Comparison of ENCODE assay signal across 10 cellular contexts in genomic region chr19:38252935-38253691, GRCh38. TPM values are rescaled to one million over a fixed set of nuclear protein-coding genes. Genes with fewer than 3 reads are reported as not detected.
A peak's percentile ranks its signal among the peaks of the same experiment; 100 is the strongest.
DNase-seq lines count a peak whose midpoint lies in the region; ATAC-seq and TF ChIP-seq lines count a peak whose summit lies in the region.
"Had no signal": no experiment of that assay in that cellular context is flagged by ENCODE, and none has a peak within 500 bp of the region (broad histone marks: within the 10 kb centered on the region; RNA-seq: fewer than 3 reads in every experiment).

No MANE protein-coding gene starts in this region.

- no peak overlapping the region for H2AFZ ChIP-seq in H9 (ENCODE audit: low read length)

- no peaks in the 10 kb centered on the region for H3K79me1 ChIP-seq in H9 (ENCODE audit: insufficient read depth, low read depth, low read length, poor library complexity, severe bottlenecking)

- H3K23me2 ChIP-seq in H9 (ENCODE audit: insufficient read length, low read depth, low read length, poor library complexity, severe bottlenecking): peaks cover 11% of the 10 kb centered on the region

- no peak overlapping the region for H2BK12ac ChIP-seq in H9 (ENCODE audit: insufficient read length, low read depth, low read length)

- peak overlapping the region; percentile 68 for H3K4me3 Mint-ChIP-seq in activated T-helper 2 cell treated with anti-CD3 and anti-CD28 coated beads, Interferon-gamma antibody, Interleukin-2, Interleukin-4, amounts not matched to agents 10 μg/mL and 5 μg/mL and 100 μg/mL, durations not matched to agents 14 hours and 24 hours and 36 hours (ENCODE audit: low read depth)
- peak overlapping the region in 1 of 2 experiments; percentile 44; a peak in 1 of 5 replicates for H3K4me3 Mint-ChIP-seq in H9

- in situ Hi-C loops in GM13977 (cut with MboI; ENCODE audit: low pct_unique_long_range_greater_than_20kb, low sequenced_read_pairs, unreplicated experiment): loop anchor here (5.0 kb wide), 1 partner anchor 79 kb away; no protein-coding TSS in a partner anchor

- H3K4me1 ChIP-seq in sigmoid colon: peaks cover 0 to 68% (median 58%) of the 10 kb centered on the region in 4 donors
- H3K4me1 ChIP-seq in H9 (ENCODE audit: insufficient read depth, low read length): peaks cover 3% of the 10 kb centered on the region; the same call in 1 of the 2 replicates

- H3K18ac ChIP-seq in H9 (ENCODE audit: insufficient read length, low read depth, low read length): no peak overlapping the region

- H2BK5ac ChIP-seq in H9 (ENCODE audit: insufficient read length, low read length): no peak overlapping the region

- no peaks in the 10 kb centered on the region for H3K9me3 Mint-ChIP-seq in activated T-helper 2 cell treated with anti-CD3 and anti-CD28 coated beads, Interferon-gamma antibody, Interleukin-2, Interleukin-4, amounts not matched to agents 10 μg/mL and 5 μg/mL and 100 μg/mL, durations not matched to agents 14 hours and 24 hours and 36 hours
- peaks cover 0 to 2% of the 10 kb centered on the region in 2 experiments; a peak in 1 of 5 replicates for H3K9me3 Mint-ChIP-seq in H9

- no peak overlapping the region for H4K5ac ChIP-seq in H9 (ENCODE audit: insufficient read length, low read depth, low read length)

- peak overlapping the region; percentile 33 for H3K27ac Mint-ChIP-seq in activated T-helper 2 cell treated with anti-CD3 and anti-CD28 coated beads, Interferon-gamma antibody, Interleukin-2, Interleukin-4, amounts not matched to agents 10 μg/mL and 5 μg/mL and 100 μg/mL, durations not matched to agents 14 hours and 24 hours and 36 hours
- no peak overlapping the region; a peak in 1 of 7 replicates for H3K27ac Mint-ChIP-seq in H9

- no peaks in the 10 kb centered on the region for H4K20me1 ChIP-seq in H9 (ENCODE audit: control insufficient read depth, insufficient read depth, insufficient read length)

- no peaks in the 10 kb centered on the region for H3K9me3 ChIP-seq in sigmoid colon
- H3K9me3 ChIP-seq in H9 (ENCODE audit: control insufficient read depth, low read depth, low read length): no peaks in the 10 kb centered on the region
- H3K9me3 ChIP-seq: SJSA1 had no signal

- peaks cover 26% of the 10 kb centered on the region for H3K36me3 Mint-ChIP-seq in activated T-helper 2 cell treated with anti-CD3 and anti-CD28 coated beads, Interferon-gamma antibody, Interleukin-2, Interleukin-4, amounts not matched to agents 10 μg/mL and 5 μg/mL and 100 μg/mL, durations not matched to agents 14 hours and 24 hours and 36 hours (ENCODE audit: low read depth)
- H3K36me3 Mint-ChIP-seq in H9 (ENCODE audit: insufficient read depth in 1 of 3, low read depth in 3 of 3): no peaks in the 10 kb centered on the region; a peak in 2 of 7 replicates

- H3K79me2 ChIP-seq in H9 (ENCODE audit: insufficient read depth, low read length): no peaks in the 10 kb centered on the region

- no peak overlapping the region for H4K8ac ChIP-seq in H9 (replicated peaks; ENCODE audit: insufficient read length, low read depth, low read length)

- no peak overlapping the region for H3K9ac ChIP-seq in H9 (ENCODE audit: extremely low read depth, insufficient read length, low read length)

- TF ChIP-seq CTCF in GM13977 (IDR thresholded peaks at IDR 0.05; ENCODE audit: extremely low read depth, insufficient read depth, missing control alignments): no peak
- no peak for TF ChIP-seq CTCF in sigmoid colon (IDR thresholded peaks at IDR 0.05)
- TF ChIP-seq CTCF in H9 (conservative IDR thresholded peaks at IDR 0.05): no peak

- H3T11ph ChIP-seq in H9 (ENCODE audit: low read length): no peak overlapping the region

- no peaks in the 10 kb centered on the region for H3K27me3 ChIP-seq in sigmoid colon
- H3K27me3 ChIP-seq in H9 (ENCODE audit: insufficient read depth, low read length): no peaks in the 10 kb centered on the region; the same call in 1 of the 2 replicates

- H2BK15ac ChIP-seq in H9 (ENCODE audit: low read depth, low read length): no peak overlapping the region

- no peaks in the 10 kb centered on the region for H3K27me3 Mint-ChIP-seq in activated T-helper 2 cell treated with anti-CD3 and anti-CD28 coated beads, Interferon-gamma antibody, Interleukin-2, Interleukin-4, amounts not matched to agents 10 μg/mL and 5 μg/mL and 100 μg/mL, durations not matched to agents 14 hours and 24 hours and 36 hours (ENCODE audit: low read depth)
- peaks cover 30% of the 10 kb centered on the region for H3K27me3 Mint-ChIP-seq in H9 (ENCODE audit: low read depth)

- H3K4me3 ChIP-seq in sigmoid colon: peak overlapping the region; percentile 60 to 86 (median 67)
- H3K4me3 ChIP-seq: SJSA1 had no signal

- H3K4me2 ChIP-seq in H9 (ENCODE audit: insufficient read depth, insufficient read length, low read length): no peak overlapping the region

- no peak overlapping the region for H4K91ac ChIP-seq in H9 (ENCODE audit: insufficient read length, low read depth, low read length)

- H2BK120ac ChIP-seq in H9 (ENCODE audit: low read depth, low read length, poor library complexity, severe bottlenecking): no peak overlapping the region

- H3K4me1 Mint-ChIP-seq in activated T-helper 2 cell treated with anti-CD3 and anti-CD28 coated beads, Interferon-gamma antibody, Interleukin-2, Interleukin-4, amounts not matched to agents 10 μg/mL and 5 μg/mL and 100 μg/mL, durations not matched to agents 14 hours and 24 hours and 36 hours (ENCODE audit: low read depth): peaks cover 20% of the 10 kb centered on the region
- H3K4me1 Mint-ChIP-seq in H9: peaks cover 41 to 51% of the 10 kb centered on the region in 2 experiments

- H3K27ac ChIP-seq in sigmoid colon (peak overlapping the region; percentile 90 to 94 (median 92)), H9 (ENCODE audit: insufficient read length, low read depth, low read length) (no peak overlapping the region)
- H3K27ac ChIP-seq: SJSA1 had no signal

- peak in 1 of 4 donors; percentile 19 for TF ChIP-seq EP300 in sigmoid colon (IDR thresholded peaks at IDR 0.05)

- no peak overlapping the region for H3K14ac ChIP-seq in H9 (ENCODE audit: insufficient read depth, low read length)

- no peak overlapping the region for H2AK5ac ChIP-seq in H9 (ENCODE audit: insufficient read length, low read length)

- no peak overlapping the region for H3K23ac ChIP-seq in H9 (ENCODE audit: insufficient read length, low read depth, low read length)

- no peak for ATAC-seq in HG02840 (IDR thresholded peaks at IDR 0.05; ENCODE audit: low FRiP score, unreplicated experiment)

- WGBS in sigmoid colon, 2 donors: 45 to 71% methylated on average over 21 of the region's 21 CpGs
- WGBS in H9 (ENCODE audit: extremely low coverage, insufficient read length, low lambda C conversion rate): no CpG with 5 or more reads among the region's 21 CpGs

- no peak overlapping the region for H3K4ac ChIP-seq in H9 (ENCODE audit: low read depth, low read length)

- intact Hi-C loops in activated T-helper 2 cell treated with anti-CD3 and anti-CD28 coated beads, Interferon-gamma antibody, Interleukin-2, Interleukin-4, amounts not matched to agents 10 μg/mL and 5 μg/mL and 100 μg/mL, durations not matched to agents 14 hours and 24 hours and 36 hours (cut with micrococcal nuclease): no loop called here
- intact Hi-C loops in sigmoid colon (cut with DNase I): no loop called here

- H3K36me3 ChIP-seq in sigmoid colon: peaks cover 0 to 3% (median 0%) of the 10 kb centered on the region in 4 donors
- H3K36me3 ChIP-seq: SJSA1 had no signal

- H2BK20ac ChIP-seq in H9 (ENCODE audit: low read depth, low read length, poor library complexity, severe bottlenecking): no peak overlapping the region

- DNase-seq in GM13977 (ENCODE audit: low spot score) (peak; percentile 50), iPS-NIHi7 (ENCODE audit: extremely low spot score) (peak; percentile 18), sigmoid colon (peak; percentile 75), H9 (no peak), COLO829 (ENCODE audit: low spot score) (no peak), NOMO-1 (lab: John Stamatoyannopoulos, UW; ENCODE audit: unreplicated experiment in 2 of 2) (no peak)
- DNase-seq in activated T-helper 2 cell treated with anti-CD3 and anti-CD28 coated beads, Interferon-gamma antibody, Interleukin-2, Interleukin-4, amounts not matched to agents 10 μg/mL and 5 μg/mL and 100 μg/mL, durations not matched to agents 14 hours and 24 hours and 36 hours (ENCODE audit: low spot score): no peak
- DNase-seq: DND-41 had no signal

- TF ChIP-seq POLR2A in sigmoid colon (IDR thresholded peaks at IDR 0.05): no peak

- H3K56ac ChIP-seq in H9 (ENCODE audit: insufficient read length, low read depth, low read length): no peak overlapping the region

RNA-seq across cellular contexts. Expression of gene PPP1R14A, which starts 3.1 kb away (rescaled TPM):
- total RNA-seq in activated T-helper 2 cell treated with anti-CD3 and anti-CD28 coated beads, Interferon-gamma antibody, Interleukin-2, Interleukin-4, amounts not matched to agents 10 μg/mL and 5 μg/mL and 100 μg/mL, durations not matched to agents 14 hours and 24 hours and 36 hours: 98.7 and 98.9 TPM in 2 replicates
- total RNA-seq in sigmoid colon: 100 to 1,000 TPM; 441 to 736 (median 473) TPM
- 10 to 100 TPM; 24.6 to 93.9 (median 29.9) TPM for polyA plus RNA-seq in sigmoid colon
- 18.3 and 19.6 TPM in 2 replicates for total RNA-seq in H9 (2021)
- total RNA-seq: SJSA1 had no signal

RNA-seq across cellular contexts. Expression of gene SPINT2, which starts 11.3 kb away (rescaled TPM):
- total RNA-seq in activated T-helper 2 cell treated with anti-CD3 and anti-CD28 coated beads, Interferon-gamma antibody, Interleukin-2, Interleukin-4, amounts not matched to agents 10 μg/mL and 5 μg/mL and 100 μg/mL, durations not matched to agents 14 hours and 24 hours and 36 hours: 161 and 165 TPM in 2 replicates
- 10 to 100 TPM; 14.3 to 20.7 (median 16.6) TPM for total RNA-seq in sigmoid colon
- polyA plus RNA-seq in sigmoid colon: 100 to 1,000 TPM; 170 to 616 (median 178) TPM
- total RNA-seq in H9 (2021): 283 and 287 TPM in 2 replicates
- total RNA-seq: SJSA1 had no signal

RNA-seq across cellular contexts. Expression of gene DPF1, which starts 29.1 kb away (rescaled TPM):
- 3.2 and 3.4 TPM in 2 replicates for total RNA-seq in activated T-helper 2 cell treated with anti-CD3 and anti-CD28 coated beads, Interferon-gamma antibody, Interleukin-2, Interleukin-4, amounts not matched to agents 10 μg/mL and 5 μg/mL and 100 μg/mL, durations not matched to agents 14 hours and 24 hours and 36 hours
- not detected for total RNA-seq in sigmoid colon
- polyA plus RNA-seq in sigmoid colon: 1 to 10 TPM in 1 of 3 donors, under 1 TPM in 1, not detected in 1; 0.12 to 1.4 TPM
- total RNA-seq in H9 (2021): 12.0 and 13.1 TPM in 2 replicates

RNA-seq across cellular contexts. Expression of gene C19orf33, which starts 50.9 kb away (rescaled TPM):
- 2.0 TPM in 1 of 2 replicates, not detected in the other for total RNA-seq in activated T-helper 2 cell treated with anti-CD3 and anti-CD28 coated beads, Interferon-gamma antibody, Interleukin-2, Interleukin-4, amounts not matched to agents 10 μg/mL and 5 μg/mL and 100 μg/mL, durations not matched to agents 14 hours and 24 hours and 36 hours
- total RNA-seq in sigmoid colon: 10 to 100 TPM in 1 of 4 donors, 1 to 10 TPM in 1, not detected in 2; 5.8 to 18.2 TPM
- polyA plus RNA-seq in sigmoid colon: 1,000 to 10,000 TPM in 2 of 3 donors, 100 to 1,000 TPM in 1; 704 to 2,364 (median 1,405) TPM
- 1.2 TPM in 1 of 2 replicates, not detected in the other for total RNA-seq in H9 (2021)
- total RNA-seq: SJSA1 had no signal

Comparison
In these comparisons a context has a peak if more than half of its experiments do, and no peak if none do; other contexts are left out.
1. DNase-seq: peak in GM13977 (single experiment), iPS-NIHi7 (single experiment) and sigmoid colon (single experiment); none in activated T-helper 2 cell treated with anti-CD3 and anti-CD28 coated beads, Interferon-gamma antibody, Interleukin-2, Interleukin-4, amounts not matched to agents 10 μg/mL and 5 μg/mL and 100 μg/mL, durations not matched to agents 14 hours and 24 hours and 36 hours (single experiment), H9 (single experiment), COLO829 (single experiment) and NOMO-1 (0 of 2).